ENCODE assay signal across 21 cellular contexts in genomic region chr6:167284565-167284964, GRCh38. TPM values are rescaled to one million over a fixed set of nuclear protein-coding genes. Genes with fewer than 3 reads are reported as not detected.
"Had no signal": no experiment of that assay in that cellular context is flagged by ENCODE, and none has a peak within 500 bp of the region (broad histone marks: within the 10 kb centered on the region; RNA-seq: fewer than 3 reads in every experiment).

No MANE protein-coding gene starts in this region.

RNA-seq across cellular contexts. Expression of gene UNC93A, which starts 6.5 kb away (rescaled TPM):
- total RNA-seq: heart right ventricle; left cardiac atrium; left lung; lower lobe of right lung; mammary epithelial cell; mesothelial cell of epicardium; mononuclear cell; natural killer cell treated with Interleukin-12 subunit alpha and Interleukin-12 subunit beta and Interleukin-15 and Interleukin-18, amount 100 ng/mL, for 72 hours; osteoblast; posterior vena cava; psoas muscle; skeletal muscle tissue; smooth muscle cell; temporal lobe; tibial nerve; ureter had no signal
- polyA plus RNA-seq: heart right ventricle, keratinocyte, mammary epithelial cell, neural cell, psoas muscle, smooth muscle cell had no signal

RNA-seq across cellular contexts. Expression of gene TTLL2, which starts 40.3 kb away (rescaled TPM):
- total RNA-seq: heart right ventricle; hepatocyte; left cardiac atrium; left lung; liver; lower lobe of right lung; mammary epithelial cell; mesothelial cell of epicardium; mononuclear cell; natural killer cell treated with Interleukin-12 subunit alpha and Interleukin-12 subunit beta and Interleukin-15 and Interleukin-18, amount 100 ng/mL, for 72 hours; osteoblast; posterior vena cava; psoas muscle; skeletal muscle tissue; smooth muscle cell; tibial nerve; ureter; vagina had no signal
- polyA plus RNA-seq: heart right ventricle, keratinocyte, mammary epithelial cell, neural cell, psoas muscle, smooth muscle cell had no signal
